16 cellular contexts compared by ENCODE assay signal in genomic region chr4:185830263-185830994, GRCh38. TPM values are rescaled to one million over a fixed set of nuclear protein-coding genes. Genes with fewer than 3 reads are reported as not detected.
DNase-seq lines count a peak whose midpoint lies in the region; ATAC-seq and TF ChIP-seq lines count a peak whose summit lies in the region.
"Had no signal": no experiment of that assay in that cellular context is flagged by ENCODE, and none has a peak within 500 bp of the region (broad histone marks: within the 10 kb centered on the region; RNA-seq: fewer than 3 reads in every experiment).

No MANE protein-coding gene starts in this region.

- H3K4me1 ChIP-seq in left ventricle myocardium inferior (peaks cover 25% of the 10 kb centered on the region), endodermal cell (ENCODE audit: control insufficient read depth, insufficient read depth, low read length) (peaks cover 19% of the 10 kb centered on the region), mucosa of descending colon (ENCODE audit: low read depth) (peaks cover 4% of the 10 kb centered on the region)

- no peak overlapping the region for H3K9ac ChIP-seq in endodermal cell (ENCODE audit: extremely low read depth, low read length, poor library complexity, severe bottlenecking)
- H3K9ac ChIP-seq: KMS-11, SK-N-SH had no signal

- H3K27ac ChIP-seq in left ventricle myocardium inferior (replicated peaks): peak overlapping the region; percentile 88
- H3K27ac ChIP-seq in endodermal cell (ENCODE audit: low read depth, low read length): no peak overlapping the region
- H3K27ac ChIP-seq: KMS-11 had no signal

- no peaks in the 10 kb centered on the region for H3K27me3 Mint-ChIP-seq in endodermal cell (ENCODE audit: insufficient read depth)

- no peak overlapping the region for H3K4me3 ChIP-seq in left ventricle myocardium inferior
- peak overlapping the region; percentile 48 for H3K4me3 ChIP-seq in endodermal cell (ENCODE audit: low read length)
- no peak overlapping the region for H3K4me3 ChIP-seq in mucosa of descending colon
- H3K4me3 ChIP-seq: GM12878 had no signal

- intact Hi-C loops in left ventricle myocardium inferior (cut with micrococcal nuclease) (no loop called here), left ventricle myocardium superior (cut with micrococcal nuclease) (no loop called here), mucosa of descending colon (cut with DNase I, micrococcal nuclease) (no loop called here)

- H3K36me3 Mint-ChIP-seq in endodermal cell (ENCODE audit: low read depth): no peaks in the 10 kb centered on the region
- H3K36me3 Mint-ChIP-seq: CD4-positive, CD25-positive, alpha-beta regulatory T cell had no signal

- TF ChIP-seq CTCF in left ventricle myocardium inferior (IDR thresholded peaks at IDR 0.05; ENCODE audit: borderline replicate concordance) (no peak), endodermal cell (conservative IDR thresholded peaks at IDR 0.05) (no peak), mucosa of descending colon (IDR thresholded peaks at IDR 0.05) (no peak), GM10248 (IDR thresholded peaks at IDR 0.05; ENCODE audit: control extremely low read depth, extremely low read depth, low read depth, missing control alignments) (no peak)

- WGBS in endodermal cell (ENCODE audit: insufficient coverage in 1 of 2, insufficient read length in 1 of 2), 2 experiments: 91 to 95% methylated on average over 2 to 4 of the region's 4 CpGs

- H3K4me1 Mint-ChIP-seq in endodermal cell: peaks cover 31% of the 10 kb centered on the region
- H3K4me1 Mint-ChIP-seq: CD4-positive, CD25-positive, alpha-beta regulatory T cell had no signal

- H3K4me3 Mint-ChIP-seq in endodermal cell: peak overlapping the region; percentile 3
- H3K4me3 Mint-ChIP-seq: CD4-positive, CD25-positive, alpha-beta regulatory T cell had no signal

- no peaks in the 10 kb centered on the region for H3K9me3 Mint-ChIP-seq in endodermal cell

- DNase-seq in left ventricle myocardium inferior (no peak), left ventricle myocardium superior (no peak), endodermal cell (no peak), mucosa of descending colon (no peak), GM10248 (ENCODE audit: extremely low spot score) (no peak)
- DNase-seq in central memory CD4-positive, alpha-beta T cell: no peak
- DNase-seq: ACHN; CD4-positive, CD25-positive, alpha-beta regulatory T cell; DMS79 treated with DMSO at 0.1 percent for 48 hours; NCI-H2081 treated with DMSO at 0.1 percent for 48 hours; NCI-H526; SHP77; SK-N-SH had no signal

- CTCF ChIA-PET in GM10248 (lab: Yijun Ruan, JAX): no interaction called here

- no peaks in the 10 kb centered on the region for H3K27me3 ChIP-seq in left ventricle myocardium inferior (ENCODE audit: low read depth)
- H3K27me3 ChIP-seq in endodermal cell (ENCODE audit: control insufficient read depth, insufficient read depth, low read length, poor library complexity, severe bottlenecking): no peaks in the 10 kb centered on the region

- H3K9me3 ChIP-seq in left ventricle myocardium inferior (replicated peaks) (no peaks in the 10 kb centered on the region), endodermal cell (ENCODE audit: control insufficient read depth, low read length) (no peaks in the 10 kb centered on the region), mucosa of descending colon (no peaks in the 10 kb centered on the region)
- H3K9me3 ChIP-seq: SK-N-SH had no signal

- POLR2A ChIA-PET in GM10248 (lab: Yijun Ruan, JAX): no interaction called here

- H3K27ac Mint-ChIP-seq in endodermal cell: peak overlapping the region; percentile 42
- H3K27ac Mint-ChIP-seq: CD4-positive, CD25-positive, alpha-beta regulatory T cell had no signal

- H3K36me3 ChIP-seq in left ventricle myocardium inferior (no peaks in the 10 kb centered on the region), endodermal cell (ENCODE audit: control insufficient read depth, insufficient read depth, low read length) (no peaks in the 10 kb centered on the region), mucosa of descending colon (ENCODE audit: low read depth) (no peaks in the 10 kb centered on the region)

- ATAC-seq in left ventricle myocardium superior: no peak
- peak; percentile 63 for ATAC-seq in mucosa of descending colon
- no peak for ATAC-seq in HG03469 (IDR thresholded peaks at IDR 0.05; ENCODE audit: unreplicated experiment)
- ATAC-seq: GM12878 had no signal

RNA-seq across cellular contexts. Expression of gene SORBS2, which starts 18.4 kb away (rescaled TPM):
- total RNA-seq in left ventricle myocardium inferior (1,282 TPM), left ventricle myocardium superior (911 TPM), endodermal cell (10 to 100 TPM in 1 of 2 donors, 1 to 10 TPM in 1; 7.0 to 13.8 TPM), mucosa of descending colon (100 to 1,000 TPM in 1 of 3 donors, 10 to 100 TPM in 2; 44.9 to 416 (median 53.7) TPM)
- polyA plus RNA-seq in endodermal cell (2013, experiment 1 of 2): 57.3 TPM
- 60.3 TPM for polyA plus RNA-seq in endodermal cell (2013, experiment 2 of 2)
- polyA plus RNA-seq: CD4-positive, CD25-positive, alpha-beta regulatory T cell had no signal
